In the genomic region with DNA sequence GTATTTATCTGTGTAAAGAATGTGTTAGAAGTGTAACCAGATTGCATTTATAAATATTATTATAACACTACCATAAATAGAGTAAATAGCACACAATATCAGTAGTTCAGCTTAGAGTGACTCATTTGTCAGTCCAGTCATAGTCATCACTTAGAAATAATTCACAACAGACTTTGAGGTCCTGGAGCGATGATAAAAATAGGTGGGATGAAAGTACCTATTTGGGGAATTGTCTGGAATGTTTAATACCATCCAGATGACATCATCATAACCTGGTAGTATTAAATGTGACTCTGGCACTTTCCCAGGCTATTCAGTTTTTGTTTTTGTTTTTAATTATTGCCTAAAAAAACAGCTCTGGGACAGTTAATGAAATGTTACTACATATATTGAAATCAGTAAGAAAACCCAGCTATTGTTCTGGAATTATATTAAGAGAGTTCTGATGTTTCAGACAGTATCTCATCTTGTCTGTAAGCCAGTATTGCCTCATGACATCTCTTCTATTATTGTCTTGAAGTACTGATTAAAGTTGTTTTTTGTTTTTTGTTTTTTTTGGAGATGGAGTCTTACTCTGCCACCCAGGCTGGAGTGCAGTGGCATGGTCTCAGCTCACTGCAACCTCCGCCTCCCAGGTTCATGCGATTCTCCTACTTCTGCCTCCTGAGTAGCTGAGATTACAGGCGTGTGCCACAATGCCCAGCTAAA, we compare ENCODE assay signal across 13 cellular contexts.
DNase-seq lines count a peak whose midpoint lies in the region; ATAC-seq and TF ChIP-seq lines count a peak whose summit lies in the region.
"Had no signal": no experiment of that assay in that cellular context is flagged by ENCODE, and none has a peak within 500 bp of the region (broad histone marks: within the 10 kb centered on the region; RNA-seq: fewer than 3 reads in every experiment).

No MANE protein-coding gene starts in this region.

- no TSS peak for BruUV-seq in Panc1 (replicated peaks; lab: Mats Ljungman, UMichigan)

- H3K9me3 ChIP-seq in Panc1 (ENCODE audit: control insufficient read depth, insufficient read depth, low read depth, low read length): no peaks in the 10 kb centered on the region
- H3K9me3 ChIP-seq: sigmoid colon had no signal

- H3K36me3 Mint-ChIP-seq in T-helper 2 cell treated with Interferon-gamma antibody and Interleukin-4, amounts not matched to agents 5 μg/mL and 100 μg/mL, for 36 hours (ENCODE audit: low read depth): peaks cover 7% of the 10 kb centered on the region

- CTCF ChIA-PET in Panc1 (lab: Charles Lee): interaction anchor here (0.7 kb wide), 1 partner anchor 77 kb away, joined by 6 read pairs; no protein-coding TSS in a partner anchor

- H3K4me3 ChIP-seq in Panc1 (ENCODE audit: low read depth in 2 of 2, low read length in 2 of 2) (no peak overlapping the region), epithelial cell of esophagus (ENCODE audit: low read length) (no peak overlapping the region)
- H3K4me3 ChIP-seq: sigmoid colon had no signal

- POLR2A ChIA-PET in Panc1 (lab: Charles Lee): interaction anchor here (0.6 kb wide), 1 partner anchor 46 kb away, joined by 4 read pairs; no protein-coding TSS in a partner anchor

- peak; percentile 54 for DNase-seq in ELR (ENCODE audit: low read depth)
- peak; percentile 12 for DNase-seq in Panc1 (ENCODE audit: low read depth, low spot score)
- DNase-seq in epithelial cell of esophagus (ENCODE audit: low read depth): peak; percentile 62
- no peak for DNase-seq in omental fat pad (ENCODE audit: low spot score)
- no peak for DNase-seq in NCI-H774 (lab: John Stamatoyannopoulos, UW)
- no peak for DNase-seq in T-helper 2 cell treated with Interferon-gamma antibody and Interleukin-4, amounts not matched to agents 5 μg/mL and 100 μg/mL, for 36 hours (ENCODE audit: low spot score)
- DNase-seq: activated CD8-positive, alpha-beta T cell treated with anti-CD3 and anti-CD28 coated beads for 36 hours; activated effector memory CD4-positive, alpha-beta T cell treated with Interleukin-2 at 50 U/mL for 16 hours; CD4-positive, CD25-positive, alpha-beta regulatory T cell; erythroblast; sigmoid colon had no signal

- intact Hi-C loops in Panc1 (cut with micrococcal nuclease; ENCODE audit: unreplicated experiment): no loop called here

- H3K27me3 Mint-ChIP-seq in T-helper 2 cell treated with Interferon-gamma antibody and Interleukin-4, amounts not matched to agents 5 μg/mL and 100 μg/mL, for 36 hours (ENCODE audit: low read depth): no peaks in the 10 kb centered on the region
- H3K27me3 Mint-ChIP-seq: activated CD8-positive, alpha-beta T cell treated with anti-CD3 and anti-CD28 coated beads for 36 hours; CD4-positive, CD25-positive, alpha-beta regulatory T cell had no signal

- in situ Hi-C loops in Panc1 (cut with HindIII; ENCODE audit: low pct_unique_long_range_greater_than_20kb, low sequenced_read_pairs): no loop called here

- TF ChIP-seq CTCF in Panc1 (IDR thresholded peaks at IDR 0.05) (no peak), epithelial cell of esophagus (IDR thresholded peaks at IDR 0.05; ENCODE audit: insufficient read depth, low read depth, low read length, missing control alignments) (no peak), omental fat pad (IDR thresholded peaks at IDR 0.05) (no peak)

- H3K4me1 Mint-ChIP-seq in T-helper 2 cell treated with Interferon-gamma antibody and Interleukin-4, amounts not matched to agents 5 μg/mL and 100 μg/mL, for 36 hours (ENCODE audit: low read depth): peaks cover 2% of the 10 kb centered on the region

- no peak overlapping the region for H3K4me3 Mint-ChIP-seq in T-helper 2 cell treated with Interferon-gamma antibody and Interleukin-4, amounts not matched to agents 5 μg/mL and 100 μg/mL, for 36 hours
- H3K4me3 Mint-ChIP-seq: activated CD8-positive, alpha-beta T cell treated with anti-CD3 and anti-CD28 coated beads for 36 hours; CD4-positive, CD25-positive, alpha-beta regulatory T cell had no signal

- no peaks in the 10 kb centered on the region for H3K36me3 ChIP-seq in Panc1 (ENCODE audit: control insufficient read depth, insufficient read depth, low read length)

- no peaks in the 10 kb centered on the region for H3K4me1 ChIP-seq in Panc1 (ENCODE audit: control insufficient read depth, insufficient read depth, low read length)
- H3K4me1 ChIP-seq: sigmoid colon had no signal

- ATAC-seq in Panc1 (no peak), omental fat pad (ENCODE audit: low FRiP score) (peak; percentile 84), GM21786 (IDR thresholded peaks at IDR 0.05; ENCODE audit: unreplicated experiment) (no peak), HG03280 (IDR thresholded peaks at IDR 0.05; ENCODE audit: unreplicated experiment) (no peak)
- ATAC-seq: activated CD8-positive, alpha-beta T cell treated with anti-CD3 and anti-CD28 coated beads for 36 hours had no signal

- no peaks in the 10 kb centered on the region for H3K27me3 ChIP-seq in Panc1 (ENCODE audit: control insufficient read depth, insufficient read depth, low read length)
- H3K27me3 ChIP-seq: sigmoid colon had no signal

- H3K27ac Mint-ChIP-seq in T-helper 2 cell treated with Interferon-gamma antibody and Interleukin-4, amounts not matched to agents 5 μg/mL and 100 μg/mL, for 36 hours: no peak overlapping the region
- H3K27ac Mint-ChIP-seq: activated CD8-positive, alpha-beta T cell treated with anti-CD3 and anti-CD28 coated beads for 36 hours had no signal

- no peaks in the 10 kb centered on the region for H3K9me3 Mint-ChIP-seq in T-helper 2 cell treated with Interferon-gamma antibody and Interleukin-4, amounts not matched to agents 5 μg/mL and 100 μg/mL, for 36 hours
- H3K9me3 Mint-ChIP-seq: activated CD8-positive, alpha-beta T cell treated with anti-CD3 and anti-CD28 coated beads for 36 hours had no signal

- H3K27ac ChIP-seq in Panc1 (ENCODE audit: low read length): no peak overlapping the region
- H3K27ac ChIP-seq: sigmoid colon had no signal

Comparison
In these comparisons a context has a peak if more than half of its experiments do, and no peak if none do; other contexts are left out.
1. DNase-seq: peak in ELR (single experiment), Panc1 (single experiment) and epithelial cell of esophagus (single experiment); none in omental fat pad (single experiment), NCI-H774 (single experiment) and T-helper 2 cell treated with Interferon-gamma antibody and Interleukin-4, amounts not matched to agents 5 μg/mL and 100 μg/mL, for 36 hours (single experiment).